1 cellular context compared by ENCODE assay signal in genomic region chr7:28161319-28161718, GRCh38.
TF ChIP-seq lines count a peak whose summit lies in the region.

No MANE protein-coding gene starts in this region.

TF ChIP-seq in neural cell, 6 proteins besides CTCF, POLR2A, EP300 and RAD21:
- no peak for TF ChIP-seq REST (IDR thresholded peaks at IDR 0.05; ENCODE audit: borderline replicate concordance)
TF ChIP-seq in neural cell: peak in this region for 0.
